9 cellular contexts compared by ENCODE assay signal in the genomic region with DNA sequence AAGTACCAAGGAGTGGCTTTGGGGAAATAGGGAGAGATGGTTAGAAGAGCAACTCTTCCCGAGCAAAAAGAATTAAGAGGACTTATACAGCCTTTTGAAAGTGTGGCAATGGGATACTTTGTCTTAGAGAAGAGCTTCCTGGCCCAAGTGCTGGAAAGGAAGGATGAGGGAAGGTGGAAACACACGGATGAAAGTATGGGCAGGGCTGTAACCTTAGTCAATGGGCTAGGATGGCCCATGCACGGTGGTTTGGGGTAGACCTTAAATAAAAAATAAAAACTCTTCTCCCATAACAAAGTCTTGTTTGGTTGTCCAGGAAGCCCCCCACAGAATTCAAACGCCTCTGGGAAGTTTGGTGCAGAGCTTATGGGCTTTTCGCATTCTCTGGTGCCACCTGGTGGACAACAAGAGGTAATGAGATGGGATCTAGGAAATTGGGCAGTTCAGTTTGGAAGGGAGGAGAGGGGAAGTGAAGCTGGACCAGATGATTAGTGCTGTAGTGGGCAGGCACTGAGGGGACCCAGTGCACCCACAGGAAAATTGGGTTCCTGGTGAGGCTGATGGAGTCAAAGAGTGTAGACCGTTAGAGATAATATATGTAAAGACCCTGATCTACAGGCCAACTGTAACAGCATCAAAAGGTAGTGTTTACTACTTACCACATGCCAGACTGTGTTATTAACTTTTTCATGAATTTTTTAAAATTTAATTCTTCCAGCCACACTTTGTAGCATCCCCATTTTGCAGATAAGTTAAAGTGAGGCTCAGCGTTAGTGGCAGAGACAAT. TPM values are rescaled to one million over a fixed set of nuclear protein-coding genes. Genes with fewer than 3 reads are reported as not detected.
A peak's percentile ranks its signal among the peaks of the same experiment; 100 is the strongest.
DNase-seq lines count a peak whose midpoint lies in the region; ATAC-seq and TF ChIP-seq lines count a peak whose summit lies in the region.
"Had no signal": no experiment of that assay in that cellular context is flagged by ENCODE, and none has a peak within 500 bp of the region (broad histone marks: within the 10 kb centered on the region; RNA-seq: fewer than 3 reads in every experiment).

No MANE protein-coding gene starts in this region.

- H3K4me1 Mint-ChIP-seq in HFFc6 (ENCODE audit: low read depth): no peaks in the 10 kb centered on the region

- no peak overlapping the region for H3K4me3 Mint-ChIP-seq in HFFc6

- no peak for ATAC-seq in GM18519 (IDR thresholded peaks at IDR 0.05; ENCODE audit: low FRiP score, unreplicated experiment)

- TF ChIP-seq CTCF in HFFc6 (IDR thresholded peaks at IDR 0.05) (peak; percentile 86), foreskin fibroblast (IDR thresholded peaks at IDR 0.05; ENCODE audit: low read depth, low read length) (peak; percentile 55)

- no peaks in the 10 kb centered on the region for H3K9me3 Mint-ChIP-seq in HFFc6

- no peak overlapping the region for H3K4me3 ChIP-seq in foreskin fibroblast (ENCODE audit: low read depth in 1 of 2, low read length in 2 of 2)
- H3K4me3 ChIP-seq: BLaER1 treated with 17β-estradiol and CSF1 and Interleukin-3, amounts not matched to agents 10 nM and 100 nM had no signal

- H3K27me3 Mint-ChIP-seq in HFFc6 (ENCODE audit: insufficient read depth): peaks cover 1% of the 10 kb centered on the region

- H3K27ac Mint-ChIP-seq in HFFc6: no peak overlapping the region

- H3K36me3 Mint-ChIP-seq in HFFc6 (ENCODE audit: low read depth): no peaks in the 10 kb centered on the region

- peak; percentile 25 to 49 for DNase-seq in NCI-H2081 (lab: John Stamatoyannopoulos, UW)
- no peak for DNase-seq in NCI-H2081 treated with DMSO at 0.1 percent for 48 hours (lab: John Stamatoyannopoulos, UW)
- DNase-seq in HFFc6: peak; percentile 10
- peak; percentile 7 for DNase-seq in NCI-H774 (lab: John Stamatoyannopoulos, UW)
- DNase-seq in activated CD8-positive, alpha-beta memory T cell treated with anti-CD3 and anti-CD28 coated beads, Interleukin-2, amount 50 U/mL, for 4 hours: peak; percentile 34
- peak; percentile 15 to 65 for DNase-seq in foreskin fibroblast
- DNase-seq in pons (ENCODE audit: low spot score): peak; percentile 49

RNA-seq across cellular contexts. Expression of a gene that starts 13.8 kb away (rescaled TPM):
- total RNA-seq in HFFc6 (2021; fragmentation: NEBNext Ultra II Directional; extraction: Animal tissue kit (Norgen Biotek cat#: 25700)): 10 to 100 TPM; 10.8 to 13.5 (median 11.9) TPM
